ENCODE assay signal across 9 cellular contexts in the genomic region with DNA sequence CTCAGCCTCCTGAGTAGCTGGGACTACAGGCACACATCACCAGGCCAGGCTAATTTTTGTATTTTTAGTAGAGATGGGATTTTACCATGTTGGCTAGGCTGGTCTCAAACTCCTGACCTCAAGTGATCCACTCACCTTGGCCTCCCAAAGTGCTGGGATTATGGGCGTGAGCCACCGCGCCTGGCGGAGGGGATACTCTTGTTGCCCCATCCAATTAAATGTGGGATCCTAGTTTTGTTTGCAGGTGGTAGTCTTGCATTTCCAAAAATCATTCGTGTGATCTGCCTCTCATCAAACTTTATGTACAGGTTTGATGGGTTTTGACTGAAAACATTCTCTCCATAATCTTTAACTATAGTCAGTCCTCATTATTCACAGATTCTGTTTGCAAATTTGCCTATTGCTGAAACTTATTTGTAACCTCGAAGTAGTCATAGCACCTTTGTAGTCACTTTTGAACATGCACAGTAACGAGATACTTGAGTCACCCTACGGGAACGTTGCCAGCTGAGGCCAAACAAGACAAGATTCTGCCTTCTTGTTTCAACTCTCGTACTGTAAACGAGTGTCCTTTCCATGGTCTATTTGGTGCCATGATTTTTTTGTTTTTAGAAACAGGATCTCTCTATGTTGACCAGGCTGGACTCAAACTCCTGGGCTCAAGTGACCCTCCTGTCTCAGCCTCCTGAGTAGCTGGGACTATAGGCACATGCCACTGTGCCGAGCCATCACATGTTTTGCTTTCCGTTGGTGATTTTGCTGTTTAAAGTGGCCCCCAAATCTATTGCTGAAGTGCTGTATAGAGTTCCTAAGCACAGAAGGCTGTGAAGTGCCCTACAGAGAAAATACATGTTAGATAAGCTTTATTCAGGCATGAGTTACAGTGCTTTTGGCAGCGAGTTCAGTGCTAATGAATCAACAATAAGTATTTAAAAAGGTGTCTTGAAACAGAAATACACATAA. TPM values are rescaled to one million over a fixed set of nuclear protein-coding genes. Genes with fewer than 3 reads are reported as not detected.
DNase-seq lines count a peak whose midpoint lies in the region; ATAC-seq and TF ChIP-seq lines count a peak whose summit lies in the region.
"Had no signal": no experiment of that assay in that cellular context is flagged by ENCODE, and none has a peak within 500 bp of the region (broad histone marks: within the 10 kb centered on the region; RNA-seq: fewer than 3 reads in every experiment).

No MANE protein-coding gene starts in this region.

- peak overlapping the region; percentile 39 for H3K27ac Mint-ChIP-seq in T-helper 1 cell treated with Interleukin-12 subunit alpha and Interleukin-12 subunit beta and Interleukin-4 antibody, amounts not matched to agents 30 μg/mL and 1 μg/mL, for 36 hours

- H3K9me3 ChIP-seq in heart right ventricle (no peaks in the 10 kb centered on the region), upper lobe of right lung (no peaks in the 10 kb centered on the region)
- H3K9me3 ChIP-seq: esophagus muscularis mucosa had no signal

- intact Hi-C loops in heart right ventricle (cut with DNase I) (loop anchor here in 2 of 10 donors (5.0 to 10.0 kb wide), 2 partner anchors 34 to 664 kb away; a partner anchor contains a TSS), left ventricle myocardium superior (cut with micrococcal nuclease) (no loop called here), upper lobe of right lung (cut with DNase I) (no loop called here)

- 84 to 85% methylated on average over 14 of the region's 14 CpGs for WGBS in heart right ventricle, 2 donors

- H3K4me1 Mint-ChIP-seq in T-helper 1 cell treated with Interleukin-12 subunit alpha and Interleukin-12 subunit beta and Interleukin-4 antibody, amounts not matched to agents 30 μg/mL and 1 μg/mL, for 36 hours (ENCODE audit: low read depth) = peaks cover 53% of the 10 kb centered on the region

- H3K4me1 ChIP-seq in heart right ventricle (peaks cover 6 to 73% (median 50%) of the 10 kb centered on the region in 9 donors), upper lobe of right lung (peaks cover 36% of the 10 kb centered on the region)

- H3K9me3 Mint-ChIP-seq in T-helper 1 cell treated with Interleukin-12 subunit alpha and Interleukin-12 subunit beta and Interleukin-4 antibody, amounts not matched to agents 30 μg/mL and 1 μg/mL, for 36 hours = no peaks in the 10 kb centered on the region

- H3K27me3 ChIP-seq in heart right ventricle = no peaks in the 10 kb centered on the region
- no peaks in the 10 kb centered on the region for H3K27me3 ChIP-seq in upper lobe of right lung
- H3K27me3 ChIP-seq: esophagus muscularis mucosa had no signal

- DNase-seq in heart right ventricle (no peak), left ventricle myocardium superior (no peak), foreskin fibroblast (peak; percentile 78 to 83), upper lobe of right lung (no peak), SKM-1 (lab: John Stamatoyannopoulos, UW; ENCODE audit: unreplicated experiment) (no peak), NCI-H774 (lab: John Stamatoyannopoulos, UW) (no peak)

- no peaks in the 10 kb centered on the region for H3K27me3 Mint-ChIP-seq in T-helper 1 cell treated with Interleukin-12 subunit alpha and Interleukin-12 subunit beta and Interleukin-4 antibody, amounts not matched to agents 30 μg/mL and 1 μg/mL, for 36 hours (ENCODE audit: low read depth)

- H3K4me3 ChIP-seq in heart right ventricle = no peak overlapping the region
- H3K4me3 ChIP-seq in foreskin fibroblast (ENCODE audit: low read depth in 1 of 2, low read length in 2 of 2) = no peak overlapping the region
- no peak overlapping the region for H3K4me3 ChIP-seq in upper lobe of right lung
- H3K4me3 ChIP-seq: esophagus muscularis mucosa had no signal

- ATAC-seq in heart right ventricle = no peak
- ATAC-seq in left ventricle myocardium superior = no peak
- no peak for ATAC-seq in upper lobe of right lung
- ATAC-seq in HG03521 (IDR thresholded peaks at IDR 0.05; ENCODE audit: unreplicated experiment) = no peak

- H3K36me3 ChIP-seq in heart right ventricle (no peaks in the 10 kb centered on the region), upper lobe of right lung (no peaks in the 10 kb centered on the region)
- H3K36me3 ChIP-seq: esophagus muscularis mucosa had no signal

- TF ChIP-seq CTCF in heart right ventricle (IDR thresholded peaks at IDR 0.05) = no peak
- no peak for TF ChIP-seq CTCF in foreskin fibroblast (IDR thresholded peaks at IDR 0.05; ENCODE audit: low read depth, low read length)
- TF ChIP-seq CTCF in upper lobe of right lung (IDR thresholded peaks at IDR 0.05) = no peak

- H3K4me3 Mint-ChIP-seq in T-helper 1 cell treated with Interleukin-12 subunit alpha and Interleukin-12 subunit beta and Interleukin-4 antibody, amounts not matched to agents 30 μg/mL and 1 μg/mL, for 36 hours = no peak overlapping the region

- peaks cover 2% of the 10 kb centered on the region for H3K36me3 Mint-ChIP-seq in T-helper 1 cell treated with Interleukin-12 subunit alpha and Interleukin-12 subunit beta and Interleukin-4 antibody, amounts not matched to agents 30 μg/mL and 1 μg/mL, for 36 hours (ENCODE audit: low read depth)

- H3K27ac ChIP-seq in heart right ventricle (peak overlapping the region in 6 of 10 donors; percentile 5 to 66 (median 46)), upper lobe of right lung (peak overlapping the region; percentile 14)

RNA-seq across cellular contexts. Expression of a gene that starts 8.1 kb away (rescaled TPM):
- total RNA-seq in heart right ventricle = 10 to 100 TPM; 13.5 to 21.8 (median 18.1) TPM
- polyA plus RNA-seq in heart right ventricle = 1 to 10 TPM; 4.2 to 7.9 TPM
- total RNA-seq in left ventricle myocardium superior = 17.9 TPM
- total RNA-seq in upper lobe of right lung = 20.9 TPM

RNA-seq across cellular contexts. Expression of a gene that starts 39.3 kb away (rescaled TPM):
- total RNA-seq in heart right ventricle (1 to 10 TPM; 6.6 to 9.1 (median 8.2) TPM), left ventricle myocardium superior (9.0 TPM), upper lobe of right lung (13.2 TPM)
- 1 to 10 TPM; 6.9 to 8.8 TPM for polyA plus RNA-seq in heart right ventricle

Comparison
In these comparisons a context has a peak if more than half of its experiments do, and no peak if none do; other contexts are left out.
1. DNase-seq: peak in foreskin fibroblast (2 of 2); none in heart right ventricle (0 of 2), left ventricle myocardium superior (single experiment), upper lobe of right lung (single experiment), SKM-1 (single experiment) and NCI-H774 (single experiment).